Comparison of ENCODE assay signal across 33 cellular contexts in genomic region chr11:25198704-25199103, GRCh38.
"Had no signal": no experiment of that assay in that cellular context is flagged by ENCODE, and none has a peak within 500 bp of the region (broad histone marks: within the 10 kb centered on the region; RNA-seq: fewer than 3 reads in every experiment).

No MANE protein-coding gene starts in this region.

- H3K9ac ChIP-seq: KMS-11 had no signal

- H3K36me3 ChIP-seq: MG63 had no signal

- DNase-seq: Karpas-422, Kasumi-1, MG63, MM.1S, MV-4-11, NCI-H1048, NCI-H1092, NCI-H1092 treated with DMSO at 0.1 percent for 48 hours, NCI-H1105, NCI-H1105 treated with DMSO at 0.1 percent for 48 hours, NCI-H1417 treated with DMSO at 0.1 percent for 48 hours, NCI-H1436, NCI-H1436 treated with DMSO at 0.1 percent for 48 hours, NCI-H146, NCI-H1694, NCI-H1694 treated with DMSO at 0.1 percent for 48 hours, NCI-H187, NCI-H187 treated with DMSO at 0.1 percent for 48 hours, NCI-H1930, NCI-H2029, NCI-H2029 treated with DMSO at 0.1 percent for 48 hours, NCI-H2081, NCI-H2081 treated with DMSO at 0.1 percent for 48 hours, NCI-H2107, NCI-H2171, NCI-H2171 treated with DMSO at 0.1 percent for 48 hours, NCI-H2227 treated with DMSO at 0.1 percent for 48 hours, NCI-H226, NCI-H345, NCI-H446, NCI-H446 treated with DMSO at 0.1 percent for 48 hours, NCI-H510A had no signal

- H3K9me3 ChIP-seq: MG63 had no signal

- H3K27ac ChIP-seq: KMS-11 had no signal

- H3K4me2 ChIP-seq: KMS-11 had no signal

- H3K27me3 ChIP-seq: MG63 had no signal

- H3K4me3 ChIP-seq: MG63 had no signal
